ENCODE assay signal across 25 cellular contexts in genomic region chr7:142940968-142941535, GRCh38. TPM values are rescaled to one million over a fixed set of nuclear protein-coding genes. Genes with fewer than 3 reads are reported as not detected.
"Had no signal": no experiment of that assay in that cellular context is flagged by ENCODE, and none has a peak within 500 bp of the region (broad histone marks: within the 10 kb centered on the region; RNA-seq: fewer than 3 reads in every experiment).

No MANE protein-coding gene starts in this region.

- FAIRE-seq: RCC 7860 had no signal

- H3K27me3 ChIP-seq: SJSA1 had no signal

- H3K9me3 ChIP-seq: SJSA1 had no signal

- H3K4me1 ChIP-seq: SJSA1 had no signal

- H3K36me3 ChIP-seq: SJSA1 had no signal

- DNase-seq: KBM-7, MV-4-11, NCI-H1048, NCI-H1105, NCI-H1417, NCI-H1436 treated with DMSO at 0.1 percent for 48 hours, NCI-H1694, NCI-H1930, NCI-H2081, NCI-H2171, NCI-H226, NCI-H446, NCI-H510A, NCI-H524 treated with DMSO at 0.1 percent for 48 hours, NCI-H69, NCI-H774, Right ventricle myocardium superior, RPMI8226, SIG-M5 had no signal

- H3K4me3 ChIP-seq: SJSA1, SK-N-MC had no signal

- H3K27ac ChIP-seq: SJSA1, SK-N-MC had no signal

RNA-seq across cellular contexts. Expression of gene LLCFC1, which starts 1.8 kb away (rescaled TPM):
- total RNA-seq: HT-29, LHCN-M2, MCF 10A, Right ventricle myocardium superior, SJSA1 had no signal

RNA-seq across cellular contexts. Expression of gene TRPV5, which starts 7.5 kb away (rescaled TPM):
- total RNA-seq: HT-29, LHCN-M2, MCF 10A, Right ventricle myocardium superior, SJSA1 had no signal

RNA-seq across cellular contexts. Expression of gene KEL, which starts 21.1 kb away (rescaled TPM):
- total RNA-seq: MCF 10A had no signal

RNA-seq across cellular contexts. Expression of gene TRPV6, which starts 55.5 kb away (rescaled TPM):
- total RNA-seq: LHCN-M2, Right ventricle myocardium superior, SJSA1 had no signal
